ENCODE assay signal across 8 cellular contexts in the genomic region with DNA sequence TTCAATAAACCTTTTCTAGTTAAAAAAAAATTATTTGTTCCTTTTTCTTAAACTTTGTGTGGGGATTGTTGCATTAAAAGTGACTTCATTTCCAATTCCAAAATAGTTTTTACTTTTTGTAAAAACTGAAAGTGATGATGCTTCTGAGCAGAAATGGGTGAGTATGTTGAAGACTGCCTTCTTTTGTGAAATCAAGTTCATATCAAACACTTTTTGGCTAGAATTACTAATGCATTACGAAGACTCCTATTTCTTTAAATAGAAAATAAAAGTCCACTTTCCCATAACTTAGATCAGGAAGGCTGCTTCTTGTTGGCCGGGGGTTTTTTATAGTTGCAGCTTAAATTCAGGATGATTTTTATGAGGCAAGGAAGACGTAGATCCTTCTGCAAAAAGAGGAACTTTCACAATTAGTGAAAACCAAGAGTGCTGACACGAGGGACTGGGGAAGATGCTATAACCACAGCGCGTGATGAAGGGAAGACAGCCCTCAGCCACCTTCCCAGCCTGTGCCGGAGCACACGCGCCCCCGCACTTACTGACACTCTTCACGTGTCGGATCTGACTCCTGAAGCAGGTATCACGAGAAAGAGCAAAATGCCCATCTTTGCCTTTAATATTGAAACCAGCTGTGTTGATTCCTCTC.
A peak's percentile ranks its signal among the peaks of the same experiment; 100 is the strongest.
DNase-seq lines count a peak whose midpoint lies in the region; ATAC-seq and TF ChIP-seq lines count a peak whose summit lies in the region.

No MANE protein-coding gene starts in this region.

- H3K27me3 Mint-ChIP-seq in activated naive CD8-positive, alpha-beta T cell treated with anti-CD3 and anti-CD28 coated beads for 36 hours: peaks cover 66% of the 10 kb centered on the region
- no peaks in the 10 kb centered on the region for H3K27me3 Mint-ChIP-seq in glutamatergic neuron (ENCODE audit: unreplicated experiment)

- peaks cover 10% of the 10 kb centered on the region for H3K4me1 Mint-ChIP-seq in activated naive CD8-positive, alpha-beta T cell treated with anti-CD3 and anti-CD28 coated beads for 36 hours
- no peaks in the 10 kb centered on the region for H3K4me1 Mint-ChIP-seq in glutamatergic neuron (ENCODE audit: low read depth, unreplicated experiment)

- peak overlapping the region; percentile 4 for H3K27ac Mint-ChIP-seq in activated naive CD8-positive, alpha-beta T cell treated with anti-CD3 and anti-CD28 coated beads for 36 hours
- H3K27ac Mint-ChIP-seq in glutamatergic neuron (ENCODE audit: unreplicated experiment): no peak overlapping the region

- peak overlapping the region; percentile 38 for H3K4me3 Mint-ChIP-seq in activated naive CD8-positive, alpha-beta T cell treated with anti-CD3 and anti-CD28 coated beads for 36 hours
- no peak overlapping the region for H3K4me3 Mint-ChIP-seq in glutamatergic neuron (ENCODE audit: unreplicated experiment)

- peak; percentile 65 for ATAC-seq in GM19025 (IDR thresholded peaks at IDR 0.05; ENCODE audit: low read depth, unreplicated experiment)
- ATAC-seq in GM18858 (IDR thresholded peaks at IDR 0.05; ENCODE audit: unreplicated experiment): no peak

- H3K9me3 Mint-ChIP-seq in activated naive CD8-positive, alpha-beta T cell treated with anti-CD3 and anti-CD28 coated beads for 36 hours: no peaks in the 10 kb centered on the region
- peaks cover 3% of the 10 kb centered on the region for H3K9me3 Mint-ChIP-seq in glutamatergic neuron (ENCODE audit: unreplicated experiment)

- DNase-seq in Kasumi-1 (lab: John Stamatoyannopoulos, UW) (peak; percentile 91 to 95), glutamatergic neuron (no peak), NCI-H1092 treated with DMSO at 0.1 percent for 48 hours (lab: John Stamatoyannopoulos, UW) (no peak), NCI-H526 treated with DMSO at 0.1 percent for 48 hours (lab: John Stamatoyannopoulos, UW) (no peak)
- DNase-seq in activated naive CD8-positive, alpha-beta T cell treated with anti-CD3 and anti-CD28 coated beads for 36 hours: no peak
- peak; percentile 69 for DNase-seq in stimulated activated CD4-positive, alpha-beta T cell treated with anti-CD3 and anti-CD28 coated beads, Interleukin-1b, Interleukin-23, amount 100 ng/mL, for 48 hours

- TF ChIP-seq CTCF in glutamatergic neuron (IDR thresholded peaks at IDR 0.05; ENCODE audit: partially characterized antibody, unreplicated experiment): no peak

- H3K36me3 Mint-ChIP-seq in activated naive CD8-positive, alpha-beta T cell treated with anti-CD3 and anti-CD28 coated beads for 36 hours: no peaks in the 10 kb centered on the region
- H3K36me3 Mint-ChIP-seq in glutamatergic neuron (ENCODE audit: unreplicated experiment): no peaks in the 10 kb centered on the region

Comparison
In these comparisons a context has a peak if more than half of its experiments do, and no peak if none do; other contexts are left out.
1. DNase-seq: peak in Kasumi-1 (2 of 2) and stimulated activated CD4-positive, alpha-beta T cell treated with anti-CD3 and anti-CD28 coated beads, Interleukin-1b, Interleukin-23, amount 100 ng/mL, for 48 hours (single experiment); none in activated naive CD8-positive, alpha-beta T cell treated with anti-CD3 and anti-CD28 coated beads for 36 hours (single experiment), glutamatergic neuron (single experiment), NCI-H1092 treated with DMSO at 0.1 percent for 48 hours (single experiment) and NCI-H526 treated with DMSO at 0.1 percent for 48 hours (single experiment).